Comparison of ENCODE assay signal across 8 cellular contexts in the genomic region with DNA sequence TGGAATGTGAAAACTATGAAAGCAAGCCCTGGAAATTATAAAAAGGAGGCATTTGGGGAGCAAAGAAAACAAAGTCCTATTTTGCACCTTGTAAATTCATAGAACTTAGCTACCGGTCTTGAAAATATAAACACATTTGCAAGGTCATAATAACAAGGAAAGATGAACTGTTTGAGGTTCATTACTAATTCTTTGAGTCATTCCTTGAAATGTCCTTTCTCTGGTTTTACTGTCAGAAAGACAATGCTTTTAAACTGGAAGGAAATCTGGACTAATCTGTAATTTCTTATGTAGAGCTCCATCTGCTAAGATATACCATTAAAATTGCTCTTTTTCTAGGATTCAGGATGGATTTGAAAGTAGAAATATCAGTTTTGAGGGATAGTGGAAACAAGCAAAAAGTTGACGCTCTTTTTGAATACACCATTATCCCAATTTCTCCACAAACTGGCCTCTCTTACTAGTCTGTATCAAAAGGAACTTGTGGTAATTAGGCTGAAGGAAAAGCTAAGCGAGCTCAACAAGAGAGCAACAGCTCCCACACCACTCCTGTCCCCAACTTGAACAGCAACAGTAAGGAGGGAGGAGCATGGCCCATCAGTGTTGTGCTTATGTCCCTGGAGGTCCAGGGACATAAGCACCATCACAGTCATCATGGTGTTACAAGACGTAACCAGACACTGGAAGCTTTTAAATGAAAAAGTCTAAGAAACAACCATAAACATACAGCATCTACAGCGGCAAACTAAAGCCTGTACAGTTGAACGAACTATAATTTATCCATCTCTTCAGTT. TPM values are rescaled to one million over a fixed set of nuclear protein-coding genes. Genes with fewer than 3 reads are reported as not detected.
DNase-seq lines count a peak whose midpoint lies in the region; ATAC-seq, FAIRE-seq and TF ChIP-seq lines count a peak whose summit lies in the region.

No MANE protein-coding gene starts in this region.

- H3K4me2 ChIP-seq in K562 (ENCODE audit: insufficient read depth, low read length): peak overlapping the region; percentile 94

- TF ChIP-seq RAD21 in K562 (CRISPR knock-in tag; conservative IDR thresholded peaks at IDR 0.05 in 1 of 2, IDR thresholded peaks at IDR 0.05 in 1 of 2): no peak
- TF ChIP-seq RAD21 in liver (IDR thresholded peaks at IDR 0.05): no peak

- H3K9me1 ChIP-seq in K562 (ENCODE audit: control insufficient read depth, insufficient read depth, low read length): no peaks in the 10 kb centered on the region

- H3K9ac ChIP-seq in K562 (ENCODE audit: insufficient read depth in 1 of 2, low read depth in 2 of 2, low read length in 2 of 2) (peak overlapping the region; percentile 7 to 96; a peak in 3 of 4 replicates), liver (ENCODE audit: low read depth in 1 of 2, low read length in 2 of 2) (peak overlapping the region; percentile 89 to 96)

- TF ChIP-seq EP300 in K562 (IDR thresholded peaks at IDR 0.05; ENCODE audit: low read length): no peak
- TF ChIP-seq EP300 in transverse colon (IDR thresholded peaks at IDR 0.05; ENCODE audit: low read depth): no peak

- BruUV-seq in K562 (replicated peaks; lab: Mats Ljungman, UMichigan): no TSS peak

- intact Hi-C loops in K562 (cut with micrococcal nuclease) (no loop called here), transverse colon (cut with DNase I; ENCODE audit: low total_unique reads) (no loop called here)

- TF ChIP-seq CTCF in GM10266 (IDR thresholded peaks at IDR 0.05; ENCODE audit: control insufficient read depth, insufficient read depth, low read depth, missing control alignments) (no peak), K562 (IDR thresholded peaks at IDR 0.05 in 2 of 3, conservative IDR thresholded peaks at IDR 0.05 in 1 of 3; ENCODE audit: insufficient read depth in 2 of 3, low read depth in 1 of 3, low read length in 3 of 3) (no peak), liver (IDR thresholded peaks at IDR 0.05; ENCODE audit: low read depth, low read length, missing input control) (no peak), transverse colon (IDR thresholded peaks at IDR 0.05) (no peak)

- H3K4me3 ChIP-seq in ACC112 (ENCODE audit: low read depth, low read length) (peak overlapping the region; percentile 92), K562 (peak overlapping the region; percentile 84), liver (ENCODE audit: low read depth in 1 of 3, low read length in 3 of 3) (peak overlapping the region; percentile 83 to 94 (median 89)), transverse colon (peak overlapping the region in 3 of 4 donors; percentile 69 to 93 (median 92))

- peak; percentile 82 for FAIRE-seq in K562 (lab: Jason Lieb, UNC)

- peak; percentile 48 for DNase-seq in GM10266 (ENCODE audit: extremely low spot score)
- peak; percentile 45 for DNase-seq in NCI-H69 (lab: John Stamatoyannopoulos, UW)
- peak; percentile 9 to 62 (median 26) for DNase-seq in K562 (ENCODE audit: extremely low read depth in 1 of 4, low spot score in 3 of 4)
- DNase-seq in transverse colon: no peak

- peak overlapping the region; percentile 97 for H2AFZ ChIP-seq in ACC112 (ENCODE audit: low read length, unreplicated experiment)
- no peak overlapping the region; the same call in 1 of the 2 replicates for H2AFZ ChIP-seq in K562 (ENCODE audit: low read depth, low read length)

- H3K27ac ChIP-seq in ACC112 (ENCODE audit: low read depth, low read length) (peak overlapping the region; percentile 59), K562 (ENCODE audit: extremely low read depth, low read depth, low read length) (peak overlapping the region; percentile 98), liver (ENCODE audit: low read depth in 1 of 2, low read length in 2 of 2) (peak overlapping the region; percentile 93 to 94), transverse colon (peak overlapping the region; percentile 89 to 97 (median 92))

- H3K27me3 ChIP-seq in ACC112 (ENCODE audit: insufficient read depth, low read length) (no peaks in the 10 kb centered on the region), K562 (ENCODE audit: control insufficient read depth in 2 of 2, insufficient read depth in 2 of 2, low read length in 2 of 2) (no peaks in the 10 kb centered on the region), liver (ENCODE audit: control insufficient read depth in 4 of 4, insufficient read depth in 4 of 4, low read length in 3 of 4) (no peaks in the 10 kb centered on the region), transverse colon (no peaks in the 10 kb centered on the region)

- 0% methylated on average over 6 of the region's 6 CpGs for WGBS in K562 (ENCODE audit: insufficient coverage, low coverage, missing lambda C conversion rate)
- WGBS in liver: 14% methylated on average over 6 of the region's 6 CpGs
- WGBS in transverse colon (ENCODE audit: low coverage in 1 of 2), 2 donors: 14 to 18% methylated on average over 6 of the region's 6 CpGs

- H3K9me3 ChIP-seq in K562 (replicated peaks; ENCODE audit: control insufficient read depth, insufficient read depth, low read depth, low read length): no peaks in the 10 kb centered on the region
- no peaks in the 10 kb centered on the region for H3K9me3 ChIP-seq in liver (ENCODE audit: control insufficient read depth in 4 of 4, low read length in 3 of 4)
- H3K9me3 ChIP-seq in transverse colon: no peaks in the 10 kb centered on the region

- ATAC-seq in K562 (peak; percentile 71), HG03139 (IDR thresholded peaks at IDR 0.05; ENCODE audit: unreplicated experiment) (no peak), HG03520 (IDR thresholded peaks at IDR 0.05; ENCODE audit: unreplicated experiment) (no peak)

- H3K79me2 ChIP-seq in ACC112 (ENCODE audit: control insufficient read depth, insufficient read depth, low read length, unreplicated experiment) (peaks cover 58% of the 10 kb centered on the region), K562 (ENCODE audit: control insufficient read depth, insufficient read depth, low read length) (peaks cover 79% of the 10 kb centered on the region)

- peaks cover 8% of the 10 kb centered on the region for H3K36me3 ChIP-seq in ACC112 (ENCODE audit: insufficient read depth, low read length)
- H3K36me3 ChIP-seq in K562 (ENCODE audit: control insufficient read depth, insufficient read depth, low read length): peaks cover 52% of the 10 kb centered on the region; the same call in 2 of the 3 replicates
- H3K36me3 ChIP-seq in liver (ENCODE audit: control insufficient read depth in 4 of 4, insufficient read depth in 3 of 4, low read depth in 1 of 4, low read length in 3 of 4): peaks cover 0 to 11% (median 1%) of the 10 kb centered on the region in 4 donors
- H3K36me3 ChIP-seq in transverse colon: no peaks in the 10 kb centered on the region

- H4K20me1 ChIP-seq in K562 (replicated peaks; ENCODE audit: control insufficient read depth, insufficient read depth, low read length): no peaks in the 10 kb centered on the region

- CTCF ChIA-PET in K562 (lab: Yijun Ruan, JAX; ENCODE audit: low intra/inter-chr PET ratio): no interaction called here

- TF ChIP-seq POLR2A in K562 (conservative IDR thresholded peaks at IDR 0.05) (no peak), transverse colon (IDR thresholded peaks at IDR 0.05) (no peak)

- in situ Hi-C loops in K562 (cut with MboI): no loop called here
- in situ Hi-C loops in transverse colon (cut with MboI; ENCODE audit: low pct_ligation_motif_present in 1 of 4, low pct_unique_long_range_greater_than_20kb in 1 of 4, low sequenced_read_pairs in 3 of 4): no loop called here

- POLR2A ChIA-PET in K562 (lab: Yijun Ruan, JAX): no interaction called here

- H3K4me1 ChIP-seq in ACC112 (ENCODE audit: control insufficient read depth, insufficient read depth, low read length, unreplicated experiment) (peaks cover 29% of the 10 kb centered on the region), K562 (replicated peaks in 1 of 2; ENCODE audit: control insufficient read depth in 2 of 2, insufficient read depth in 2 of 2, low read length in 2 of 2) (peaks cover 0 to 6% of the 10 kb centered on the region in 2 experiments; a peak in 2 of 5 replicates), liver (ENCODE audit: control insufficient read depth in 4 of 4, insufficient read depth in 4 of 4, low read length in 3 of 4) (peaks cover 4 to 45% (median 22%) of the 10 kb centered on the region in 4 donors), transverse colon (peaks cover 15 to 64% (median 42%) of the 10 kb centered on the region in 4 donors)

RNA-seq across cellular contexts. Expression of a gene that starts 1.2 kb away (rescaled TPM):
- 20.4 and 27.6 TPM in 2 replicates for total RNA-seq in K562 (2011; cell fraction: chromatin; rRNA removed; ENCODE audit: low replicate concordance)
- 23.6 and 24.0 TPM in 2 replicates for total RNA-seq in K562 (2011; cell fraction: nucleolus; rRNA removed)
- 27.5 and 30.7 TPM in 2 replicates for total RNA-seq in K562 (2011; cell fraction: nucleoplasm; rRNA removed)
- 11.9 and 15.4 TPM in 2 replicates for total RNA-seq in K562 (2014; rRNA removed)
- 15.4 and 15.9 TPM in 2 replicates for total RNA-seq in K562 (2014; rRNA removed; fragmentation: Illumina TruSeq; extraction: Trizol)
- 16.9 and 17.8 TPM in 2 replicates for total RNA-seq in K562 (2015; rRNA removed; fragmentation: Illumina TruSeq; extraction: Trizol)
- total RNA-seq in K562 (2021): 14.6 and 14.7 TPM in 2 replicates
- 20.1 and 23.0 TPM in 2 replicates for polyA plus RNA-seq in K562 (2011; rRNA removed)
- 8.5 and 12.1 TPM in 2 replicates for polyA plus RNA-seq in K562 (2011; cell fraction: cytosol; rRNA removed)
- polyA plus RNA-seq in K562 (2011; cell fraction: nucleus; rRNA removed): 15.0 and 18.8 TPM in 2 replicates
- polyA plus RNA-seq in K562 (2012): 23.3 and 25.2 TPM in 2 replicates
- 20.3 and 26.8 TPM in 2 replicates for polyA plus RNA-seq in K562 (2014; fragmentation: Illumina TruSeq; extraction: Trizol)
- polyA plus RNA-seq in K562 (2014; fragmentation: Nextera tagmentation; extraction: Ambion mirVana): 10 to 100 TPM in 1 of 2 experiments, 1 to 10 TPM in 1; 9.8 to 15.5 TPM
- polyA plus RNA-seq in K562 (2014; rRNA removed): 16.1 and 19.1 TPM in 2 replicates
- 20.7 and 23.5 TPM in 2 replicates for polyA minus RNA-seq in K562 (2011; rRNA and poly(A)+ RNA removed)
- 9.0 and 9.8 TPM in 2 replicates for polyA minus RNA-seq in K562 (2011; cell fraction: cytosol; rRNA and poly(A)+ RNA removed)
- 7.8 and 10.9 TPM in 2 replicates for polyA minus RNA-seq in K562 (2011; cell fraction: nucleus; rRNA and poly(A)+ RNA removed)
- total RNA-seq in liver: 10 to 100 TPM; 73.9 to 85.4 TPM
- 10 to 100 TPM; 21.7 to 66.2 TPM for polyA plus RNA-seq in liver
- 10 to 100 TPM; 21.7 to 41.0 (median 39.6) TPM for total RNA-seq in transverse colon

RNA-seq across cellular contexts. Expression of a gene that starts 44.8 kb away (rescaled TPM):
- total RNA-seq in K562 (2011; cell fraction: chromatin; rRNA removed; ENCODE audit: low replicate concordance): 15.6 and 46.0 TPM in 2 replicates
- total RNA-seq in K562 (2011; cell fraction: nucleolus; rRNA removed): 5.0 and 7.9 TPM in 2 replicates
- total RNA-seq in K562 (2011; cell fraction: nucleoplasm; rRNA removed): 16.6 and 19.2 TPM in 2 replicates
- total RNA-seq in K562 (2014; rRNA removed) (17.0 and 18.3 TPM in 2 replicates), K562 (2014; rRNA removed; fragmentation: Illumina TruSeq; extraction: Trizol) (33.1 and 36.5 TPM in 2 replicates), K562 (2015; rRNA removed; fragmentation: Illumina TruSeq; extraction: Trizol) (25.4 and 32.4 TPM in 2 replicates), K562 (2021) (20.2 and 20.9 TPM in 2 replicates), liver (10 to 100 TPM; 18.3 to 25.9 TPM), transverse colon (10 to 100 TPM; 16.5 to 22.2 (median 18.8) TPM)
- polyA plus RNA-seq in K562 (2011; rRNA removed) (15.6 and 25.9 TPM in 2 replicates), K562 (2014; fragmentation: Illumina TruSeq; extraction: Trizol) (29.0 and 30.9 TPM in 2 replicates), K562 (2014; fragmentation: Nextera tagmentation; extraction: Ambion mirVana) (10 to 100 TPM in 1 of 2 experiments, 1 to 10 TPM in 1; 8.1 to 10.0 TPM), K562 (2014; rRNA removed) (17.3 and 18.2 TPM in 2 replicates), liver (1 to 10 TPM; 7.7 to 10.0 TPM)
- polyA plus RNA-seq in K562 (2011; cell fraction: cytosol; rRNA removed): 4.2 and 6.6 TPM in 2 replicates
- polyA plus RNA-seq in K562 (2011; cell fraction: nucleus; rRNA removed): 7.2 and 8.3 TPM in 2 replicates
- 12.1 and 13.4 TPM in 2 replicates for polyA plus RNA-seq in K562 (2012)
- 34.7 and 39.3 TPM in 2 replicates for polyA minus RNA-seq in K562 (2011; rRNA and poly(A)+ RNA removed)
- polyA minus RNA-seq in K562 (2011; cell fraction: cytosol; rRNA and poly(A)+ RNA removed): 7.9 and 11.6 TPM in 2 replicates
- 7.5 and 12.6 TPM in 2 replicates for polyA minus RNA-seq in K562 (2011; cell fraction: nucleus; rRNA and poly(A)+ RNA removed)
